In genomic region chr6:11975353-11975977, GRCh38 we compare ENCODE assay signal across 1 cellular context.
TF ChIP-seq lines count a peak whose summit lies in the region.

No MANE protein-coding gene starts in this region.

TF ChIP-seq in K562, 482 proteins besides CTCF, POLR2A, EP300 and RAD21 (continued from another document and continues in another):
- no peak for TF ChIP-seq ASH1L (IDR thresholded peaks at IDR 0.05; ENCODE audit: borderline replicate concordance, low read depth, partially characterized antibody)
- no peak for TF ChIP-seq DIDO1 (tag; IDR thresholded peaks at IDR 0.05; ENCODE audit: low read depth)
- TF ChIP-seq ILK (tag; IDR thresholded peaks at IDR 0.05; ENCODE audit: borderline replicate concordance, low read depth), result no peak
- no peak for TF ChIP-seq BRF1 (IDR thresholded peaks at IDR 0.05; ENCODE audit: borderline replicate concordance, extremely low read depth, insufficient read length)
- TF ChIP-seq ZNF274 (IDR thresholded peaks at IDR 0.05; ENCODE audit: borderline replicate concordance, low read depth, low read length), result no peak
- TF ChIP-seq, protein P1, sequence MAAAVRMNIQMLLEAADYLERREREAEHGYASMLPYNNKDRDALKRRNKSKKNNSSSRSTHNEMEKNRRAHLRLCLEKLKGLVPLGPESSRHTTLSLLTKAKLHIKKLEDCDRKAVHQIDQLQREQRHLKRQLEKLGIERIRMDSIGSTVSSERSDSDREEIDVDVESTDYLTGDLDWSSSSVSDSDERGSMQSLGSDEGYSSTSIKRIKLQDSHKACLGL (CRISPR knock-in tag; IDR thresholded peaks at IDR 0.05; ENCODE audit: borderline replicate concordance, poor library complexity, severe bottlenecking), result no peak
- TF ChIP-seq SMC3 (conservative IDR thresholded peaks at IDR 0.05; ENCODE audit: insufficient read depth, low read depth, low read length), result no peak
- no peak for TF ChIP-seq TOE1 (IDR thresholded peaks at IDR 0.05; ENCODE audit: borderline replicate concordance)
- TF ChIP-seq TOE1 (CRISPR knock-in tag; IDR thresholded peaks at IDR 0.05; ENCODE audit: borderline replicate concordance, low read depth), result no peak
- TF ChIP-seq, protein P2, sequence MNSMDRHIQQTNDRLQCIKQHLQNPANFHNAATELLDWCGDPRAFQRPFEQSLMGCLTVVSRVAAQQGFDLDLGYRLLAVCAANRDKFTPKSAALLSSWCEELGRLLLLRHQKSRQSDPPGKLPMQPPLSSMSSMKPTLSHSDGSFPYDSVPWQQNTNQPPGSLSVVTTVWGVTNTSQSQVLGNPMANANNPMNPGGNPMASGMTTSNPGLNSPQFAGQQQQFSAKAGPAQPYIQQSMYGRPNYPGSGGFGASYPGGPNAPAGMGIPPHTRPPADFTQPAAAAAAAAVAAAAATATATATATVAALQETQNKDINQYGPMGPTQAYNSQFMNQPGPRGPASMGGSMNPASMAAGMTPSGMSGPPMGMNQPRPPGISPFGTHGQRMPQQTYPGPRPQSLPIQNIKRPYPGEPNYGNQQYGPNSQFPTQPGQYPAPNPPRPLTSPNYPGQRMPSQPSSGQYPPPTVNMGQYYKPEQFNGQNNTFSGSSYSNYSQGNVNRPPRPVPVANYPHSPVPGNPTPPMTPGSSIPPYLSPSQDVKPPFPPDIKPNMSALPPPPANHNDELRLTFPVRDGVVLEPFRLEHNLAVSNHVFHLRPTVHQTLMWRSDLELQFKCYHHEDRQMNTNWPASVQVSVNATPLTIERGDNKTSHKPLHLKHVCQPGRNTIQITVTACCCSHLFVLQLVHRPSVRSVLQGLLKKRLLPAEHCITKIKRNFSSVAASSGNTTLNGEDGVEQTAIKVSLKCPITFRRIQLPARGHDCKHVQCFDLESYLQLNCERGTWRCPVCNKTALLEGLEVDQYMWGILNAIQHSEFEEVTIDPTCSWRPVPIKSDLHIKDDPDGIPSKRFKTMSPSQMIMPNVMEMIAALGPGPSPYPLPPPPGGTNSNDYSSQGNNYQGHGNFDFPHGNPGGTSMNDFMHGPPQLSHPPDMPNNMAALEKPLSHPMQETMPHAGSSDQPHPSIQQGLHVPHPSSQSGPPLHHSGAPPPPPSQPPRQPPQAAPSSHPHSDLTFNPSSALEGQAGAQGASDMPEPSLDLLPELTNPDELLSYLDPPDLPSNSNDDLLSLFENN (IDR thresholded peaks at IDR 0.05; ENCODE audit: low read depth in 2 of 2, low read length in 2 of 2), result no peak
- TF ChIP-seq HES1 (IDR thresholded peaks at IDR 0.05; ENCODE audit: low read depth), result no peak
- no peak for TF ChIP-seq ZNF518B (CRISPR knock-in tag; IDR thresholded peaks at IDR 0.05)
- TF ChIP-seq HCFC1 (IDR thresholded peaks at IDR 0.05; ENCODE audit: low read depth, low read length), result no peak
- no peak for TF ChIP-seq ZHX1 (conservative IDR thresholded peaks at IDR 0.05; ENCODE audit: low read length)
- TF ChIP-seq MAFK (IDR thresholded peaks at IDR 0.05; ENCODE audit: low read length), result no peak
- no peak for TF ChIP-seq SLC30A9 (CRISPR knock-in tag; IDR thresholded peaks at IDR 0.05)
- no peak for TF ChIP-seq NR1H2 (CRISPR knock-in tag; IDR thresholded peaks at IDR 0.05)
- no peak for TF ChIP-seq EWSR1 (IDR thresholded peaks at IDR 0.05; ENCODE audit: borderline replicate concordance, low read depth, partially characterized antibody)
- no peak for TF ChIP-seq HIVEP1 (CRISPR knock-in tag; IDR thresholded peaks at IDR 0.05)
- TF ChIP-seq XRCC5 (IDR thresholded peaks at IDR 0.05; ENCODE audit: low read depth, low read length), result no peak
- no peak for TF ChIP-seq FOXP1 (CRISPR knock-in tag; IDR thresholded peaks at IDR 0.05)
- peak; percentile 40; the same call in 1 of the 2 replicates for TF ChIP-seq ZBTB33 (CRISPR knock-in tag; IDR thresholded peaks at IDR 0.05)
- TF ChIP-seq VEZF1 (CRISPR knock-in tag; IDR thresholded peaks at IDR 0.05), result 0 out of 2 replicates have a peak, but pooled peaks have one; percentile 12
- no peak for TF ChIP-seq STAT6 (CRISPR knock-in tag; IDR thresholded peaks at IDR 0.05)
- no peak for TF ChIP-seq NUFIP1 (IDR thresholded peaks at IDR 0.05; ENCODE audit: partially characterized antibody)
- TF ChIP-seq ETV1 (tag; conservative IDR thresholded peaks at IDR 0.05; ENCODE audit: low read depth), result peak; percentile 54; the same call in 1 of the 2 replicates
- no peak for TF ChIP-seq NFE2L1 (tag; IDR thresholded peaks at IDR 0.05; ENCODE audit: borderline replicate concordance, low read depth)
- no peak for TF ChIP-seq MCM7 (IDR thresholded peaks at IDR 0.05)
- TF ChIP-seq TEAD2 (tag; IDR thresholded peaks at IDR 0.05), result no peak
- no peak for TF ChIP-seq NFXL1 (CRISPR knock-in tag; IDR thresholded peaks at IDR 0.05)
- no peak for TF ChIP-seq ZBTB2 (IDR thresholded peaks at IDR 0.05)
- no peak for TF ChIP-seq ZNF764 (CRISPR knock-in tag; IDR thresholded peaks at IDR 0.05; ENCODE audit: low read depth)
- TF ChIP-seq SAFB2 (IDR thresholded peaks at IDR 0.05; ENCODE audit: borderline replicate concordance, low read depth, low read length, severe bottlenecking), result no peak
- TF ChIP-seq GABPA (tag; conservative IDR thresholded peaks at IDR 0.05; ENCODE audit: low read depth), result peak; percentile 64
- no peak for TF ChIP-seq CHD1 (IDR thresholded peaks at IDR 0.05; ENCODE audit: low read length)
- TF ChIP-seq MAX (CRISPR knock-in tag; IDR thresholded peaks at IDR 0.05), result peak; percentile 90
- TF ChIP-seq ARID3B (CRISPR knock-in tag; IDR thresholded peaks at IDR 0.05; ENCODE audit: borderline replicate concordance), result no peak
